Comparison of ENCODE assay signal across 3 cellular contexts in the genomic region with DNA sequence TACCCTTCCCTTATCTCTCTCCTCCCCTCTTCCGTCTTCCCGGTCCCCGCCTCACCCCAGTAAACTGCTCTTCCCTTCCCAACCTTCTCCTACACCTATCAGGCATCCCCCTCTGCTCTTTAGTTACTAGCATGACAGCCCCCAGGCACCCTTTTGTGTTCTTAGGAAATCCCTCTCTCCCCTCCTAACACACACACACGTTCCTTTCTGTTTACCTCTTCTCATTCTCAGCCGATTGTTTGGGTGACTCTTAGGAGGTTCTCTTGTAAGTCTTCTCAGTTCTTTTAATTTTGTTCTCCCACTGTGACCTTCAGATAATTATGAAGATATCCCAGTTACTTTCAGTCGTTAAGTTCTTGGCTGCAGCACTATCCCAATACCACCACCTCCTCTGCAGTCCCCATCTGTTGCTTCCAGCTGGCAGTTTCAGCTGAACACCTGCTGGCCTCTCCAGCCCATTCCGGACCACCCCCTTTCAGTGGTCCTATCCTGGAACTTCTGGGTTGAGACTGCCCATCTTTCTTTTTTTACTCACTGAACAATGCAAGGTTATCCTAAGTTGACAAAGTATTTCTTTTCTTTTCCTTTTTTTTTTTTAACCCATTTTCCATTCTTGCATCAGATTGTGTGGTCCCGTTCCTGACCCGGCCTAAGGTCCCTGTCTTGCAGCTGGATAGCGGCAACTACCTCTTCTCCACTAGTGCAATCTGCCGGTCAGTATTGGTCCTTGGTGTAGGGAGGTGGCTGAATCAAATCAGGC.
A peak's percentile ranks its signal among the peaks of the same experiment; 100 is the strongest.
TF ChIP-seq lines count a peak whose summit lies in the region.

No MANE protein-coding gene starts in this region.

TF ChIP-seq in A549, 52 proteins besides CTCF, POLR2A, EP300 and RAD21:
- TF ChIP-seq RARB (CRISPR knock-in tag; IDR thresholded peaks at IDR 0.05) (no peak), MAFK (IDR thresholded peaks at IDR 0.05; ENCODE audit: partially characterized antibody) (no peak), FOXS1 (CRISPR knock-in tag; IDR thresholded peaks at IDR 0.05) (no peak), CBX2 (IDR thresholded peaks at IDR 0.05; ENCODE audit: borderline replicate concordance, low read depth) (no peak), ZFP36 (IDR thresholded peaks at IDR 0.05; ENCODE audit: borderline replicate concordance, partially characterized antibody) (no peak)

TF ChIP-seq in HEK293, 187 proteins besides CTCF, POLR2A, EP300 and RAD21 (continues in another document):
- TF ChIP-seq ZBTB7A (tag by site-specific recombination; IDR thresholded peaks at IDR 0.05; ENCODE audit: low read depth): peak; percentile 76; the same call in 1 of the 2 replicates
- TF ChIP-seq, protein P1, sequence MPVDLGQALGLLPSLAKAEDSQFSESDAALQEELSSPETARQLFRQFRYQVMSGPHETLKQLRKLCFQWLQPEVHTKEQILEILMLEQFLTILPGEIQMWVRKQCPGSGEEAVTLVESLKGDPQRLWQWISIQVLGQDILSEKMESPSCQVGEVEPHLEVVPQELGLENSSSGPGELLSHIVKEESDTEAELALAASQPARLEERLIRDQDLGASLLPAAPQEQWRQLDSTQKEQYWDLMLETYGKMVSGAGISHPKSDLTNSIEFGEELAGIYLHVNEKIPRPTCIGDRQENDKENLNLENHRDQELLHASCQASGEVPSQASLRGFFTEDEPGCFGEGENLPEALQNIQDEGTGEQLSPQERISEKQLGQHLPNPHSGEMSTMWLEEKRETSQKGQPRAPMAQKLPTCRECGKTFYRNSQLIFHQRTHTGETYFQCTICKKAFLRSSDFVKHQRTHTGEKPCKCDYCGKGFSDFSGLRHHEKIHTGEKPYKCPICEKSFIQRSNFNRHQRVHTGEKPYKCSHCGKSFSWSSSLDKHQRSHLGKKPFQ (tag by site-specific recombination; IDR thresholded peaks at IDR 0.05): no peak
- TF ChIP-seq ZNF366 (tag by site-specific recombination; conservative IDR thresholded peaks at IDR 0.05): peak; percentile 54
- 0 out of 2 replicates have a peak, but pooled peaks have one; percentile 16 for TF ChIP-seq KLF16 (tag by site-specific recombination; IDR thresholded peaks at IDR 0.05)
- TF ChIP-seq, protein P2, sequence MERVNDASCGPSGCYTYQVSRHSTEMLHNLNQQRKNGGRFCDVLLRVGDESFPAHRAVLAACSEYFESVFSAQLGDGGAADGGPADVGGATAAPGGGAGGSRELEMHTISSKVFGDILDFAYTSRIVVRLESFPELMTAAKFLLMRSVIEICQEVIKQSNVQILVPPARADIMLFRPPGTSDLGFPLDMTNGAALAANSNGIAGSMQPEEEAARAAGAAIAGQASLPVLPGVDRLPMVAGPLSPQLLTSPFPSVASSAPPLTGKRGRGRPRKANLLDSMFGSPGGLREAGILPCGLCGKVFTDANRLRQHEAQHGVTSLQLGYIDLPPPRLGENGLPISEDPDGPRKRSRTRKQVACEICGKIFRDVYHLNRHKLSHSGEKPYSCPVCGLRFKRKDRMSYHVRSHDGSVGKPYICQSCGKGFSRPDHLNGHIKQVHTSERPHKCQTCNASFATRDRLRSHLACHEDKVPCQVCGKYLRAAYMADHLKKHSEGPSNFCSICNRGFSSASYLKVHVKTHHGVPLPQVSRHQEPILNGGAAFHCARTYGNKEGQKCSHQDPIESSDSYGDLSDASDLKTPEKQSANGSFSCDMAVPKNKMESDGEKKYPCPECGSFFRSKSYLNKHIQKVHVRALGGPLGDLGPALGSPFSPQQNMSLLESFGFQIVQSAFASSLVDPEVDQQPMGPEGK (tag by site-specific recombination; IDR thresholded peaks at IDR 0.05): peak; percentile 9; the same call in 1 of the 2 replicates
- TF ChIP-seq, protein P3, sequence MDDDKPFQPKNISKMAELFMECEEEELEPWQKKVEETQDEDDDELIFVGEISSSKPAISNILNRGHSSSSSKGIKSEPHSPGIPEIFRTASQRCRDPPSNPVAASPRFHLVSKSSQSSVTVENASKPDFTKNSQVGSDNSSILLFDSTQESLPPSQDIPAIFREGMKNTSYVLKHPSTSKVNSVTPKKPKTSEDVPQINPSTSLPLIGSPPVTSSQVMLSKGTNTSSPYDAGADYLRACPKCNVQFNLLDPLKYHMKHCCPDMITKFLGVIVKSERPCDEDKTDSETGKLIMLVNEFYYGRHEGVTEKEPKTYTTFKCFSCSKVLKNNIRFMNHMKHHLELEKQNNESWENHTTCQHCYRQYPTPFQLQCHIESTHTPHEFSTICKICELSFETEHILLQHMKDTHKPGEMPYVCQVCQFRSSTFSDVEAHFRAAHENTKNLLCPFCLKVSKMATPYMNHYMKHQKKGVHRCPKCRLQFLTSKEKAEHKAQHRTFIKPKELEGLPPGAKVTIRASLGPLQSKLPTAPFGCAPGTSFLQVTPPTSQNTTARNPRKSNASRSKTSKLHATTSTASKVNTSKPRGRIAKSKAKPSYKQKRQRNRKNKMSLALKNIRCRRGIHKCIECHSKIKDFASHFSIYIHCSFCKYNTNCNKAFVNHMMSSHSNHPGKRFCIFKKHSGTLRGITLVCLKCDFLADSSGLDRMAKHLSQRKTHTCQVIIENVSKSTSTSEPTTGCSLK (tag by site-specific recombination; IDR thresholded peaks at IDR 0.05): 0 out of 2 replicates have a peak, but pooled peaks have one; percentile 24
- TF ChIP-seq, protein P4, sequence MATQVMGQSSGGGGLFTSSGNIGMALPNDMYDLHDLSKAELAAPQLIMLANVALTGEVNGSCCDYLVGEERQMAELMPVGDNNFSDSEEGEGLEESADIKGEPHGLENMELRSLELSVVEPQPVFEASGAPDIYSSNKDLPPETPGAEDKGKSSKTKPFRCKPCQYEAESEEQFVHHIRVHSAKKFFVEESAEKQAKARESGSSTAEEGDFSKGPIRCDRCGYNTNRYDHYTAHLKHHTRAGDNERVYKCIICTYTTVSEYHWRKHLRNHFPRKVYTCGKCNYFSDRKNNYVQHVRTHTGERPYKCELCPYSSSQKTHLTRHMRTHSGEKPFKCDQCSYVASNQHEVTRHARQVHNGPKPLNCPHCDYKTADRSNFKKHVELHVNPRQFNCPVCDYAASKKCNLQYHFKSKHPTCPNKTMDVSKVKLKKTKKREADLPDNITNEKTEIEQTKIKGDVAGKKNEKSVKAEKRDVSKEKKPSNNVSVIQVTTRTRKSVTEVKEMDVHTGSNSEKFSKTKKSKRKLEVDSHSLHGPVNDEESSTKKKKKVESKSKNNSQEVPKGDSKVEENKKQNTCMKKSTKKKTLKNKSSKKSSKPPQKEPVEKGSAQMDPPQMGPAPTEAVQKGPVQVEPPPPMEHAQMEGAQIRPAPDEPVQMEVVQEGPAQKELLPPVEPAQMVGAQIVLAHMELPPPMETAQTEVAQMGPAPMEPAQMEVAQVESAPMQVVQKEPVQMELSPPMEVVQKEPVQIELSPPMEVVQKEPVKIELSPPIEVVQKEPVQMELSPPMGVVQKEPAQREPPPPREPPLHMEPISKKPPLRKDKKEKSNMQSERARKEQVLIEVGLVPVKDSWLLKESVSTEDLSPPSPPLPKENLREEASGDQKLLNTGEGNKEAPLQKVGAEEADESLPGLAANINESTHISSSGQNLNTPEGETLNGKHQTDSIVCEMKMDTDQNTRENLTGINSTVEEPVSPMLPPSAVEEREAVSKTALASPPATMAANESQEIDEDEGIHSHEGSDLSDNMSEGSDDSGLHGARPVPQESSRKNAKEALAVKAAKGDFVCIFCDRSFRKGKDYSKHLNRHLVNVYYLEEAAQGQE (tag by site-specific recombination; IDR thresholded peaks at IDR 0.05): peak; percentile 30; the same call in 1 of the 2 replicates
- TF ChIP-seq ZNF223 (tag by site-specific recombination; IDR thresholded peaks at IDR 0.05): 0 out of 2 replicates have a peak, but pooled peaks have one; percentile 20
- TF ChIP-seq ZNF623 (tag by site-specific recombination; IDR thresholded peaks at IDR 0.05): no peak
- TF ChIP-seq ZNF121 (tag by site-specific recombination; IDR thresholded peaks at IDR 0.05): no peak
- TF ChIP-seq KLF9 (tag by site-specific recombination; IDR thresholded peaks at IDR 0.05; ENCODE audit: low read depth): peak; percentile 20; the same call in 1 of the 2 replicates
- peak; percentile 94 for TF ChIP-seq SCRT2 (tag by site-specific recombination; IDR thresholded peaks at IDR 0.05)
- TF ChIP-seq SCRT1 (tag by site-specific recombination; IDR thresholded peaks at IDR 0.05; ENCODE audit: borderline replicate concordance): peak; percentile 83; the same call in 1 of the 2 replicates
- TF ChIP-seq ZXDB (tag by site-specific recombination; IDR thresholded peaks at IDR 0.05): no peak

TF ChIP-seq in HepG2, 621 proteins besides CTCF, POLR2A, EP300 and RAD21:
- TF ChIP-seq, protein P5, sequence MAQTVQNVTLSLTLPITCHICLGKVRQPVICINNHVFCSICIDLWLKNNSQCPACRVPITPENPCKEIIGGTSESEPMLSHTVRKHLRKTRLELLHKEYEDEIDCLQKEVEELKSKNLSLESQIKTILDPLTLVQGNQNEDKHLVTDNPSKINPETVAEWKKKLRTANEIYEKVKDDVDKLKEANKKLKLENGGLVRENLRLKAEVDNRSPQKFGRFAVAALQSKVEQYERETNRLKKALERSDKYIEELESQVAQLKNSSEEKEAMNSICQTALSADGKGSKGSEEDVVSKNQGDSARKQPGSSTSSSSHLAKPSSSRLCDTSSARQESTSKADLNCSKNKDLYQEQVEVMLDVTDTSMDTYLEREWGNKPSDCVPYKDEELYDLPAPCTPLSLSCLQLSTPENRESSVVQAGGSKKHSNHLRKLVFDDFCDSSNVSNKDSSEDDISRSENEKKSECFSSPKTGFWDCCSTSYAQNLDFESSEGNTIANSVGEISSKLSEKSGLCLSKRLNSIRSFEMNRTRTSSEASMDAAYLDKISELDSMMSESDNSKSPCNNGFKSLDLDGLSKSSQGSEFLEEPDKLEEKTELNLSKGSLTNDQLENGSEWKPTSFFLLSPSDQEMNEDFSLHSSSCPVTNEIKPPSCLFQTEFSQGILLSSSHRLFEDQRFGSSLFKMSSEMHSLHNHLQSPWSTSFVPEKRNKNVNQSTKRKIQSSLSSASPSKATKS (CRISPR knock-in tag; IDR thresholded peaks at IDR 0.05): peak; percentile 2; the same call in 1 of the 2 replicates
- 0 out of 2 replicates have a peak, but pooled peaks have one; percentile 36 for TF ChIP-seq SIN3A (IDR thresholded peaks at IDR 0.05; ENCODE audit: borderline replicate concordance, low read depth, low read length)
- TF ChIP-seq, protein P6, sequence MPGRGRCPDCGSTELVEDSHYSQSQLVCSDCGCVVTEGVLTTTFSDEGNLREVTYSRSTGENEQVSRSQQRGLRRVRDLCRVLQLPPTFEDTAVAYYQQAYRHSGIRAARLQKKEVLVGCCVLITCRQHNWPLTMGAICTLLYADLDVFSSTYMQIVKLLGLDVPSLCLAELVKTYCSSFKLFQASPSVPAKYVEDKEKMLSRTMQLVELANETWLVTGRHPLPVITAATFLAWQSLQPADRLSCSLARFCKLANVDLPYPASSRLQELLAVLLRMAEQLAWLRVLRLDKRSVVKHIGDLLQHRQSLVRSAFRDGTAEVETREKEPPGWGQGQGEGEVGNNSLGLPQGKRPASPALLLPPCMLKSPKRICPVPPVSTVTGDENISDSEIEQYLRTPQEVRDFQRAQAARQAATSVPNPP (CRISPR knock-in tag; IDR thresholded peaks at IDR 0.05): no peak
- TF ChIP-seq, protein P7, sequence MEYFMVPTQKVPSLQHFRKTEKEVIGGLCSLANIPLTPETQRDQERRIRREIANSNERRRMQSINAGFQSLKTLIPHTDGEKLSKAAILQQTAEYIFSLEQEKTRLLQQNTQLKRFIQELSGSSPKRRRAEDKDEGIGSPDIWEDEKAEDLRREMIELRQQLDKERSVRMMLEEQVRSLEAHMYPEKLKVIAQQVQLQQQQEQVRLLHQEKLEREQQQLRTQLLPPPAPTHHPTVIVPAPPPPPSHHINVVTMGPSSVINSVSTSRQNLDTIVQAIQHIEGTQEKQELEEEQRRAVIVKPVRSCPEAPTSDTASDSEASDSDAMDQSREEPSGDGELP (IDR thresholded peaks at IDR 0.05; ENCODE audit: borderline replicate concordance, low read depth): peak; percentile 42; the same call in 1 of the 2 replicates
- TF ChIP-seq, protein P8, sequence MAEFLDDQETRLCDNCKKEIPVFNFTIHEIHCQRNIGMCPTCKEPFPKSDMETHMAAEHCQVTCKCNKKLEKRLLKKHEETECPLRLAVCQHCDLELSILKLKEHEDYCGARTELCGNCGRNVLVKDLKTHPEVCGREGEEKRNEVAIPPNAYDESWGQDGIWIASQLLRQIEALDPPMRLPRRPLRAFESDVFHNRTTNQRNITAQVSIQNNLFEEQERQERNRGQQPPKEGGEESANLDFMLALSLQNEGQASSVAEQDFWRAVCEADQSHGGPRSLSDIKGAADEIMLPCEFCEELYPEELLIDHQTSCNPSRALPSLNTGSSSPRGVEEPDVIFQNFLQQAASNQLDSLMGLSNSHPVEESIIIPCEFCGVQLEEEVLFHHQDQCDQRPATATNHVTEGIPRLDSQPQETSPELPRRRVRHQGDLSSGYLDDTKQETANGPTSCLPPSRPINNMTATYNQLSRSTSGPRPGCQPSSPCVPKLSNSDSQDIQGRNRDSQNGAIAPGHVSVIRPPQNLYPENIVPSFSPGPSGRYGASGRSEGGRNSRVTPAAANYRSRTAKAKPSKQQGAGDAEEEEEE (CRISPR knock-in tag; IDR thresholded peaks at IDR 0.05; ENCODE audit: borderline replicate concordance): 0 out of 2 replicates have a peak, but pooled peaks have one; percentile 17
- TF ChIP-seq, protein P9, sequence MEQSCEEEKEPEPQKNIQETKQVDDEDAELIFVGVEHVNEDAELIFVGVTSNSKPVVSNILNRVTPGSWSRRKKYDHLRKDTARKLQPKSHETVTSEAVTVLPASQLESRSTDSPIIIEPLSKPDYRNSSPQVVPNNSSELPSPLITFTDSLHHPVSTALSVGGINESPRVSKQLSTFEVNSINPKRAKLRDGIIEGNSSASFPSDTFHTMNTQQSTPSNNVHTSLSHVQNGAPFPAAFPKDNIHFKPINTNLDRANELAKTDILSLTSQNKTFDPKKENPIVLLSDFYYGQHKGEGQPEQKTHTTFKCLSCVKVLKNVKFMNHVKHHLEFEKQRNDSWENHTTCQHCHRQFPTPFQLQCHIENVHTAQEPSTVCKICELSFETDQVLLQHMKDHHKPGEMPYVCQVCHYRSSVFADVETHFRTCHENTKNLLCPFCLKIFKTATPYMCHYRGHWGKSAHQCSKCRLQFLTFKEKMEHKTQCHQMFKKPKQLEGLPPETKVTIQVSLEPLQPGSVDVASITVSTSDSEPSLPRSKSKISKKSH (CRISPR knock-in tag; IDR thresholded peaks at IDR 0.05; ENCODE audit: borderline replicate concordance): no peak
